ENCODE assay signal across 10 cellular contexts in genomic region chr4:14254252-14254651, GRCh38.
A peak's percentile ranks its signal among the peaks of the same experiment; 100 is the strongest.
DNase-seq lines count a peak whose midpoint lies in the region; ATAC-seq and TF ChIP-seq lines count a peak whose summit lies in the region.
"Had no signal": no experiment of that assay in that cellular context is flagged by ENCODE, and none has a peak within 500 bp of the region (broad histone marks: within the 10 kb centered on the region; RNA-seq: fewer than 3 reads in every experiment).

No MANE protein-coding gene starts in this region.

- H3K4me3 ChIP-seq in PC-9 = no peak overlapping the region
- no peak overlapping the region for H3K4me3 ChIP-seq in fibroblast of the aortic adventitia (ENCODE audit: low read depth, low read length)
- H3K4me3 ChIP-seq in psoas muscle = no peak overlapping the region
- H3K4me3 ChIP-seq: BLaER1 treated with 17β-estradiol and CSF1 and Interleukin-3, amounts not matched to agents 10 nM and 100 nM had no signal

- H3K4me1 ChIP-seq in PC-9 (replicated peaks; ENCODE audit: insufficient read depth) = no peaks in the 10 kb centered on the region
- no peaks in the 10 kb centered on the region for H3K4me1 ChIP-seq in psoas muscle

- CTCF ChIA-PET in PC-9 (lab: Charles Lee) = no interaction called here

- no peaks in the 10 kb centered on the region for H3K9me3 ChIP-seq in PC-9 (ENCODE audit: insufficient read depth, low read depth)
- H3K9me3 ChIP-seq in psoas muscle = no peaks in the 10 kb centered on the region
- H3K9me3 ChIP-seq: neutrophil had no signal

- H3K36me3 ChIP-seq in PC-9 (ENCODE audit: low read depth) = no peaks in the 10 kb centered on the region
- H3K36me3 ChIP-seq in psoas muscle (ENCODE audit: insufficient read depth in 1 of 2, low read depth in 1 of 2) = no peaks in the 10 kb centered on the region
- H3K36me3 ChIP-seq: BLaER1 treated with 17β-estradiol and CSF1 and Interleukin-3, amounts not matched to agents 10 nM and 100 nM; neutrophil had no signal

- H3K27ac ChIP-seq in PC-9 (no peak overlapping the region), psoas muscle (no peak overlapping the region)
- H3K27ac ChIP-seq: BLaER1 treated with 17β-estradiol and CSF1 and Interleukin-3, amounts not matched to agents 10 nM and 100 nM; neutrophil had no signal

- H4K20me1 ChIP-seq in PC-9 (ENCODE audit: insufficient read depth) = no peaks in the 10 kb centered on the region
- H4K20me1 ChIP-seq: BLaER1 treated with 17β-estradiol and CSF1 and Interleukin-3, amounts not matched to agents 10 nM and 100 nM had no signal

- H3K79me2 ChIP-seq in PC-9 (ENCODE audit: low read depth) = no peaks in the 10 kb centered on the region

- H2AFZ ChIP-seq in PC-9 = no peak overlapping the region

- no peak for ATAC-seq in psoas muscle
- ATAC-seq in GM18870 (IDR thresholded peaks at IDR 0.05; ENCODE audit: unreplicated experiment) = no peak

- WGBS in psoas muscle, 3 donors = 72 to 88% (median 82%) methylated on average over 4 of the region's 4 CpGs

- POLR2A ChIA-PET in PC-9 (lab: Charles Lee; ENCODE audit: unreplicated experiment) = no interaction called here

- H3K27me3 ChIP-seq in PC-9 (ENCODE audit: insufficient read depth, low read depth) = no peaks in the 10 kb centered on the region
- no peaks in the 10 kb centered on the region for H3K27me3 ChIP-seq in psoas muscle (ENCODE audit: insufficient read depth in 3 of 3, low read length in 2 of 3)
- H3K27me3 ChIP-seq: BLaER1 treated with 17β-estradiol and CSF1 and Interleukin-3, amounts not matched to agents 10 nM and 100 nM; neutrophil had no signal

- DNase-seq in NCI-H1694 (lab: John Stamatoyannopoulos, UW) (peak; percentile 7), NCI-H1694 treated with DMSO at 0.1 percent for 48 hours (lab: John Stamatoyannopoulos, UW) (no peak), HCEC 1CT (peak; percentile 2), PC-9 (peak in 1 of 2 experiments; percentile 7), fibroblast of the aortic adventitia (ENCODE audit: low read depth) (peak; percentile 44), psoas muscle (peak; percentile 30 to 32), cortex of kidney (lab: John Stamatoyannopoulos, UW) (no peak)

- intact Hi-C loops in PC-9 (cut with micrococcal nuclease; ENCODE audit: unreplicated experiment) (loop anchor here (10.0 kb wide), 1 partner anchor 349 kb away; no protein-coding TSS in a partner anchor), psoas muscle (cut with DNase I) (no loop called here)

- no peak overlapping the region for H3K4me2 ChIP-seq in PC-9

- no peaks in the 10 kb centered on the region for H3F3A ChIP-seq in PC-9 (ENCODE audit: insufficient read depth, low read depth)

- BruUV-seq in PC-9 (replicated peaks; lab: Mats Ljungman, UMichigan) = no TSS peak

- peak; percentile 53 for TF ChIP-seq CTCF in PC-9 (conservative IDR thresholded peaks at IDR 0.05)
- TF ChIP-seq CTCF in fibroblast of the aortic adventitia (IDR thresholded peaks at IDR 0.05; ENCODE audit: insufficient read depth, low read length) = peak; percentile 77
- peak; percentile 30 for TF ChIP-seq CTCF in psoas muscle (IDR thresholded peaks at IDR 0.05)

- H3K9me2 ChIP-seq in PC-9 (ENCODE audit: insufficient read depth) = no peaks in the 10 kb centered on the region

Comparison
In these comparisons a context has a peak if more than half of its experiments do, and no peak if none do; other contexts are left out.
1. DNase-seq: peak in NCI-H1694 (single experiment), HCEC 1CT (single experiment), fibroblast of the aortic adventitia (single experiment) and psoas muscle (2 of 2); none in NCI-H1694 treated with DMSO at 0.1 percent for 48 hours (single experiment) and cortex of kidney (single experiment).
2. Peak in every context shown above with its lines, with median percentiles within 50 percentile points of each other: CTCF ChIP-seq.